Comparison of ENCODE assay signal across 6 cellular contexts in the genomic region with DNA sequence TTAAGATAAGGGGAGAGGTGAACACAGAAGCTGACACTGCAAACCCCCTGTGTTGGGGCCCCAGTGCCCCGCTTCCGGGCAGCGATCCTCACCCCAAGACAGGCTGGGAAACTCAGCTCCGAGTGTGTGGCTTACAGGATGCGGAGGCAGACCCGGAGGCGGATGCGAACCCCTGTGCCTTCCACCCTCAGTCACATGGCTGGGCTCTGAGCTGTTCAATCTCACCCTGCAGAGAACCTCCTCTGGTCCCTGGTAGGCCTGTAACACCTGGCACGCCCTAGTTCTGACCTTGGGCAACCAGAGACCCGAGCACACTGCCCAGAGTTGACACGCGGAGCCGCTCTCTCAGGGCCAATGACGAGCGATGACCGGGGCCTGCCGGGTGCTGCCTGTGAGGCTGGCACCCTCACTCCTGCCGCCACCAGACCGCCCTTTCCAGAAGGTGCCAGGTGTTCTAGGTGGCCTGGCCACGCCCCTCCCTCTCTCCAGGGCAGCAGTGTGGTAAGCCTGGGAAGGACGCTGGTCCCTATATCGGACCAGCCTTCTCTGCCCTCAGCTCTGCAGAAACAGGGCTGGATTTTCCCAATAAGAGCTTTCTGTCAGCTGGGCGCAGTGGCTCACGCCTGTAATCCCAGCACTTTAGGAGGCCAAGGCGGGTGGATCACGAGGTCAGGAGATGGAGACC.
"Had no signal": no experiment of that assay in that cellular context is flagged by ENCODE, and none has a peak within 500 bp of the region (broad histone marks: within the 10 kb centered on the region; RNA-seq: fewer than 3 reads in every experiment).

No MANE protein-coding gene starts in this region.

- H3K27me3 ChIP-seq: foreskin keratinocyte, SJSA1 had no signal

- H3K4me1 ChIP-seq: foreskin keratinocyte had no signal

- ATAC-seq: activated naive CD4-positive, alpha-beta T cell treated with anti-CD3 and anti-CD28 coated beads, Interleukin-2, amount 50 U/mL, for 72 hours; foreskin keratinocyte had no signal

- H3K4me3 ChIP-seq: SJSA1 had no signal

- H3K9me3 ChIP-seq: SJSA1 had no signal

- H3K27ac ChIP-seq: foreskin keratinocyte, SJSA1 had no signal

- DNase-seq: activated CD4-positive, alpha-beta memory T cell treated with anti-CD3 and anti-CD28 coated beads for 36 hours; foreskin keratinocyte; stimulated activated naive CD4-positive, alpha-beta T cell; SW 1271 had no signal
